In the genomic region with DNA sequence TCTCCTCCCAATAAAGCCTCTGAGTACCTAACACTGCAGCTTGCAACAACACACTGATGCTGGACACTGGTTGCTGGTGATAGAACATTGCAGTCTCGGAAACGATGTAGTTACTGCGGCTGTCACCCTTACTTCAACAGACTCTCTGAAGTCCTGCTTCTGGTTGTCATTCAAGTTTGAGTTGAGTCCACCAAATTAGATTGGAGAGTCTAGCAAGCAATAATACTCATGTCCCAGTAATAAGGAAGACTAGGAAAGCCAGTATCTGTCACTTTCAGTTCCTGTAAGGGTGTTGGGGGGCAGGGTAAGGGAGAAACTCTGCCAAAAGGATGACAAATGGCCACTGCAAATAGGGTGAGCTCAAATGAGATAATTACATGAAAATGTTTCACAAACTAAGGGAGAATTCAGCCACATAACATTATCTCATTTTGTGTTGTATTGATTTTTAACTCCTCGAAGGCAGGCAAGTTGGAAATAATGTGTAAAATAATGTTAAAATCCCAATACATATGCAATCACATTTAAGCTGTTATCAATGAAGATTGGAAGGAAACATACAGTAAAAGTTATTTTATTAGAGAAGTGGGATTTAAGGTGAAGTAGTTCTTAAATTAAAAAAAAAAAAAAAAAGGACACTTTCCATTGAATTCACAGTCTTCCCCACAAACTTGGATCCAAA, we compare ENCODE assay signal across 9 cellular contexts. TPM values are rescaled to one million over a fixed set of nuclear protein-coding genes. Genes with fewer than 3 reads are reported as not detected.
A peak's percentile ranks its signal among the peaks of the same experiment; 100 is the strongest.
DNase-seq lines count a peak whose midpoint lies in the region; ATAC-seq and TF ChIP-seq lines count a peak whose summit lies in the region.
"Had no signal": no experiment of that assay in that cellular context is flagged by ENCODE, and none has a peak within 500 bp of the region (broad histone marks: within the 10 kb centered on the region; RNA-seq: fewer than 3 reads in every experiment).

No MANE protein-coding gene starts in this region.

- H3K27me3 ChIP-seq in DOHH2 (ENCODE audit: control insufficient read depth, low read length) (no peaks in the 10 kb centered on the region), esophagus muscularis mucosa (no peaks in the 10 kb centered on the region), neural progenitor cell (no peaks in the 10 kb centered on the region)

- peak overlapping the region; percentile 71 for H3K27ac ChIP-seq in DOHH2 (ENCODE audit: low read depth, low read length)
- peak overlapping the region; percentile 84 to 88 (median 86) for H3K27ac ChIP-seq in esophagus muscularis mucosa (replicated peaks in 1 of 4)
- H3K27ac ChIP-seq in neural progenitor cell = peak overlapping the region; percentile 77

- no peaks in the 10 kb centered on the region for H3K9me2 ChIP-seq in DOHH2 (replicated peaks; ENCODE audit: control insufficient read depth, low read length)

- DNase-seq in HFF-Myc (ENCODE audit: extremely low read depth, low read depth) = no peak
- DNase-seq in SKM-1 treated with dmso at 0.1 percent for 144 hours (lab: John Stamatoyannopoulos, UW; ENCODE audit: unreplicated experiment) = peak; percentile 40
- no peak for DNase-seq in esophagus muscularis mucosa (ENCODE audit: extremely low spot score)
- DNase-seq in neural progenitor cell (ENCODE audit: low spot score) = peak; percentile 10
- DNase-seq in COLO668 (lab: John Stamatoyannopoulos, UW; ENCODE audit: unreplicated experiment) = no peak
- DNase-seq in stimulated activated CD4-positive, alpha-beta T cell treated with anti-CD3 and anti-CD28 coated beads, Interleukin-2, amount 100 ng/mL, for 48 hours = no peak

- H3K4me2 ChIP-seq in DOHH2 (ENCODE audit: low read length) (peak overlapping the region; percentile 88), neural progenitor cell (peak overlapping the region; percentile 87)

- peaks cover 30% of the 10 kb centered on the region for H3K79me2 ChIP-seq in DOHH2 (ENCODE audit: control insufficient read depth, low read length)
- H3K79me2 ChIP-seq in neural progenitor cell (ENCODE audit: low read depth) = peaks cover 38% of the 10 kb centered on the region

- peak overlapping the region; percentile 100 for H3K27ac Mint-ChIP-seq in neural progenitor cell

- H3K36me3 ChIP-seq in DOHH2 (ENCODE audit: control insufficient read depth, low read length) (no peaks in the 10 kb centered on the region), esophagus muscularis mucosa (no peaks in the 10 kb centered on the region), neural progenitor cell (peaks cover 3% of the 10 kb centered on the region)

- peaks cover 17% of the 10 kb centered on the region for H3K4me1 Mint-ChIP-seq in neural progenitor cell

- intact Hi-C loops in esophagus muscularis mucosa (cut with DNase I) = no loop called here

- 55% methylated on average over 4 of the region's 4 CpGs for WGBS in esophagus muscularis mucosa

- H3K9ac ChIP-seq in neural progenitor cell = peak overlapping the region; percentile 69

- H3K4me3 ChIP-seq in DOHH2 (ENCODE audit: low read length) (peak overlapping the region; percentile 85), HFF-Myc (replicated peaks; ENCODE audit: low read depth, low read length) (peak overlapping the region; percentile 56), esophagus muscularis mucosa (peak overlapping the region; percentile 54 to 67 (median 65)), neural progenitor cell (peak overlapping the region; percentile 70)

- H3K36me3 Mint-ChIP-seq in neural progenitor cell = peaks cover 12% of the 10 kb centered on the region

- TF ChIP-seq CTCF in DOHH2 (IDR thresholded peaks at IDR 0.05; ENCODE audit: low read depth, low read length, poor library complexity, severe bottlenecking) = no peak
- TF ChIP-seq CTCF in HFF-Myc (IDR thresholded peaks at IDR 0.05; ENCODE audit: low read depth, low read length, missing control alignments) = no peak
- TF ChIP-seq CTCF in esophagus muscularis mucosa (IDR thresholded peaks at IDR 0.05) = no peak
- no peak for TF ChIP-seq CTCF in neural progenitor cell (IDR thresholded peaks at IDR 0.05)

- H2AFZ ChIP-seq in neural progenitor cell (replicated peaks) = peak overlapping the region; percentile 95

- no peaks in the 10 kb centered on the region for H3K9me3 ChIP-seq in DOHH2 (ENCODE audit: control insufficient read depth, insufficient read depth, low read length)
- H3K9me3 ChIP-seq in esophagus muscularis mucosa = no peaks in the 10 kb centered on the region
- no peaks in the 10 kb centered on the region for H3K9me3 ChIP-seq in neural progenitor cell (ENCODE audit: low read depth)

- H3F3A ChIP-seq in DOHH2 (ENCODE audit: control insufficient read depth, insufficient read depth) (peaks cover 19% of the 10 kb centered on the region), neural progenitor cell (ENCODE audit: low read depth) (peaks cover 23% of the 10 kb centered on the region)

- ATAC-seq in HG03439 (IDR thresholded peaks at IDR 0.05; ENCODE audit: unreplicated experiment) = no peak

- peak overlapping the region; percentile 94 for H3K4me3 Mint-ChIP-seq in neural progenitor cell

- TF ChIP-seq POLR2A in esophagus muscularis mucosa (IDR thresholded peaks at IDR 0.05; ENCODE audit: low read depth) = no peak

- H3K9me3 Mint-ChIP-seq in neural progenitor cell = no peaks in the 10 kb centered on the region

- H4K20me1 ChIP-seq in DOHH2 (ENCODE audit: control insufficient read depth, insufficient read depth, low read depth, low read length) = no peaks in the 10 kb centered on the region
- H4K20me1 ChIP-seq in neural progenitor cell (ENCODE audit: low read depth) = no peaks in the 10 kb centered on the region

- H3K27me3 Mint-ChIP-seq in neural progenitor cell (ENCODE audit: insufficient read depth, low read depth) = no peaks in the 10 kb centered on the region

- H3K4me1 ChIP-seq in DOHH2 (ENCODE audit: control insufficient read depth, low read length) (peaks cover 39% of the 10 kb centered on the region), esophagus muscularis mucosa (peaks cover 8 to 19% (median 18%) of the 10 kb centered on the region in 4 donors), neural progenitor cell (peaks cover 14% of the 10 kb centered on the region)

- TF ChIP-seq EP300 in esophagus muscularis mucosa (IDR thresholded peaks at IDR 0.05) = no peak

RNA-seq across cellular contexts. Expression of gene IFT74, which starts 0.8 kb away (rescaled TPM):
- 10 to 100 TPM; 12.3 to 16.6 (median 14.2) TPM for total RNA-seq in esophagus muscularis mucosa
- total RNA-seq in neural progenitor cell (ENCODE audit: low replicate concordance) = 51.5 and 81.2 TPM in 2 replicates

RNA-seq across cellular contexts. Expression of gene PLAA, which starts 8.3 kb away (rescaled TPM):
- total RNA-seq in esophagus muscularis mucosa (10 to 100 TPM; 22.4 to 32.3 (median 28.0) TPM), neural progenitor cell (ENCODE audit: low replicate concordance) (44.8 and 80.1 TPM in 2 replicates)

RNA-seq across cellular contexts. Expression of gene LRRC19, which starts 50.1 kb away (rescaled TPM):
- not detected for total RNA-seq in esophagus muscularis mucosa
- not detected in 2 replicates for total RNA-seq in neural progenitor cell (ENCODE audit: low replicate concordance)
- total RNA-seq: T-helper 1 cell treated with Interleukin-12 subunit alpha and Interleukin-12 subunit beta and Interleukin-4 antibody, amounts not matched to agents 30 ng/mL and 1 ng/mL, for 36 hours had no signal

Comparison
In these comparisons a context has a peak if more than half of its experiments do, and no peak if none do; other contexts are left out.
1. DNase-seq: peak in SKM-1 treated with dmso at 0.1 percent for 144 hours (single experiment) and neural progenitor cell (single experiment); none in HFF-Myc (single experiment), esophagus muscularis mucosa (single experiment), COLO668 (single experiment) and stimulated activated CD4-positive, alpha-beta T cell treated with anti-CD3 and anti-CD28 coated beads, Interleukin-2, amount 100 ng/mL, for 48 hours (0 of 2).
2. Peak in every context shown above with its lines, with median percentiles within 50 percentile points of each other: H3K27ac ChIP-seq and H3K4me3 ChIP-seq.